Comparison of ENCODE assay signal across 29 cellular contexts in genomic region chr5:107457881-107458280, GRCh38.
"Had no signal": no experiment of that assay in that cellular context is flagged by ENCODE, and none has a peak within 500 bp of the region (broad histone marks: within the 10 kb centered on the region; RNA-seq: fewer than 3 reads in every experiment).

No MANE protein-coding gene starts in this region.

- DNase-seq: hypothalamus; immature natural killer cell; kidney; left ventricle myocardium inferior; midbrain; mucosa of descending colon; naive thymus-derived CD4-positive, alpha-beta T cell; pancreas; posterior cingulate gyrus; retina; right cardiac atrium; stimulated activated CD4-positive, alpha-beta T cell treated with anti-CD3 and anti-CD28 coated beads, Interleukin-12 subunit alpha, Interleukin-12 subunit beta, amount 100 ng/mL, for 4 hours; stimulated activated CD4-positive, alpha-beta T cell treated with anti-CD3 and anti-CD28 coated beads, Interleukin-15, amount 100 ng/mL, for 24 hours; stimulated activated CD4-positive, alpha-beta T cell treated with anti-CD3 and anti-CD28 coated beads, Interleukin-2, amount 100 ng/mL, for 24 hours; stimulated activated CD4-positive, alpha-beta T cell treated with anti-CD3 and anti-CD28 coated beads, Interleukin-4, amount 100 ng/mL, for 1 hour; stimulated activated naive B cell treated with anti-CD40 and anti-IgM and Interleukin-4, amounts not matched to agents 10 μg/mL and 1 μg/mL and 100 μg/mL, for 72 hours; stimulated activated naive CD8-positive, alpha-beta T cell treated with anti-CD3 and anti-CD28 coated beads, Interleukin-15, Interleukin-2, amounts not matched to agents 100 U/mL and 50 U/mL, for 24 hours; stomach; testis; thyroid gland; transverse colon; upper lobe of left lung had no signal

- H3K27me3 Mint-ChIP-seq: natural killer cell treated with Interleukin-12 subunit alpha and Interleukin-12 subunit beta and Interleukin-15 and Interleukin-18, amount 100 ng/mL, for 72 hours had no signal

- H3K9me3 ChIP-seq: left ventricle myocardium inferior, mucosa of descending colon, pancreas, prostate gland, stomach, testis, thyroid gland, transverse colon, upper lobe of left lung, vagina had no signal

- H3K27me3 ChIP-seq: pancreas, stomach, testis, thyroid gland, transverse colon, upper lobe of left lung, vagina had no signal

- H3K4me3 Mint-ChIP-seq: immature natural killer cell; naive thymus-derived CD4-positive, alpha-beta T cell; natural killer cell treated with Interleukin-12 subunit alpha and Interleukin-12 subunit beta and Interleukin-15 and Interleukin-18, amount 100 ng/mL, for 72 hours; stimulated activated naive B cell treated with anti-CD40 and anti-IgM and Interleukin-4, amounts not matched to agents 10 μg/mL and 1 μg/mL and 100 μg/mL, for 72 hours had no signal

- H3K4me1 Mint-ChIP-seq: naive thymus-derived CD4-positive, alpha-beta T cell; stimulated activated naive B cell treated with anti-CD40 and anti-IgM and Interleukin-4, amounts not matched to agents 10 μg/mL and 1 μg/mL and 100 μg/mL, for 72 hours had no signal

- FAIRE-seq: islet of Langerhans, kidney, pancreas had no signal

- H3K36me3 Mint-ChIP-seq: naive thymus-derived CD4-positive, alpha-beta T cell; natural killer cell treated with Interleukin-12 subunit alpha and Interleukin-12 subunit beta and Interleukin-15 and Interleukin-18, amount 100 ng/mL, for 72 hours; stimulated activated naive B cell treated with anti-CD40 and anti-IgM and Interleukin-4, amounts not matched to agents 10 μg/mL and 1 μg/mL and 100 μg/mL, for 72 hours had no signal

- H3K9me3 Mint-ChIP-seq: immature natural killer cell; natural killer cell treated with Interleukin-12 subunit alpha and Interleukin-12 subunit beta and Interleukin-15 and Interleukin-18, amount 100 ng/mL, for 72 hours; stimulated activated naive B cell treated with anti-CD40 and anti-IgM and Interleukin-4, amounts not matched to agents 10 μg/mL and 1 μg/mL and 100 μg/mL, for 72 hours had no signal

- H3K36me3 ChIP-seq: left ventricle myocardium inferior, pancreas, prostate gland, stomach, thyroid gland, transverse colon, upper lobe of left lung, vagina had no signal

- H3K4me1 ChIP-seq: pancreas, prostate gland, testis, thyroid gland had no signal

- ATAC-seq: naive thymus-derived CD4-positive, alpha-beta T cell; natural killer cell treated with Interleukin-12 subunit alpha and Interleukin-12 subunit beta and Interleukin-15 and Interleukin-18, amount 100 ng/mL, for 72 hours; pancreas; right cardiac atrium; sciatic nerve; stimulated activated naive B cell treated with anti-CD40 and anti-IgM and Interleukin-4, amounts not matched to agents 10 μg/mL and 1 μg/mL and 100 μg/mL, for 72 hours; stimulated activated naive CD8-positive, alpha-beta T cell treated with anti-CD3 and anti-CD28 coated beads, Interleukin-15, Interleukin-2, amounts not matched to agents 100 U/mL and 50 U/mL, for 24 hours had no signal

- H3K4me3 ChIP-seq: left ventricle myocardium inferior, lung, mucosa of descending colon, pancreas, prostate gland, skin epidermis, stomach, testis, thyroid gland, transverse colon, upper lobe of left lung, vagina had no signal

- H3K27ac Mint-ChIP-seq: naive thymus-derived CD4-positive, alpha-beta T cell; stimulated activated naive B cell treated with anti-CD40 and anti-IgM and Interleukin-4, amounts not matched to agents 10 μg/mL and 1 μg/mL and 100 μg/mL, for 72 hours had no signal

- H3K27ac ChIP-seq: left ventricle myocardium inferior, pancreas, prostate gland, stomach, testis, thyroid gland, transverse colon, upper lobe of left lung, vagina had no signal
